Comparison of ENCODE assay signal across 14 cellular contexts in the genomic region with DNA sequence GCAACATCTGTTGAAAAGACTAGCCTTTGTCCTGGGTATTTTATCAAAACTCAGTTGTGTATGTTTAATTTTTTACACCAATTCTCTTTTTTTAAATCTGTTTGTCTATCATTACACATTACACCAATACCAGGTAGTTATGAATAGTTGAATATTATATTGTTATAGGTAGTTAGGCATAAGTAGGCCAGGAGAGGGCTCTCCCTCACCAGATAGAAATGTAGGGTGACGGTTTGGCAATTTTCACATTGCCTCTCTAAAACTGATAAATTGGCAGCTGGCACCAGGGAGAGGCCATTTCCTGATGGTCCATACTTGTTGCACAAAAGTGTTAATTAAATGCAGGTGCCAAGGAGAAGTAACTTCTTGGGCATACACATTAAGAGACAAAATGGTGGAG.
DNase-seq lines count a peak whose midpoint lies in the region; ATAC-seq, FAIRE-seq and TF ChIP-seq lines count a peak whose summit lies in the region.
"Had no signal": no experiment of that assay in that cellular context is flagged by ENCODE, and none has a peak within 500 bp of the region (broad histone marks: within the 10 kb centered on the region; RNA-seq: fewer than 3 reads in every experiment).

No MANE protein-coding gene starts in this region.

- H3K9me3 ChIP-seq in OCI-LY3 (ENCODE audit: insufficient read depth, low read length): no peaks in the 10 kb centered on the region
- H3K9me3 ChIP-seq: testis had no signal

- no peaks in the 10 kb centered on the region for H4K20me1 ChIP-seq in OCI-LY3 (ENCODE audit: insufficient read depth, low read length)

- H3K4me3 ChIP-seq in OCI-LY3 (ENCODE audit: low read length): peak overlapping the region; percentile 22; the same call in 1 of the 2 replicates
- no peak overlapping the region for H3K4me3 ChIP-seq in epithelial cell of proximal tubule (ENCODE audit: low read depth, low read length)
- H3K4me3 ChIP-seq: testis had no signal

- DNase-seq in D721Med (ENCODE audit: insufficient read length, low spot score): no peak
- peak; percentile 5 for DNase-seq in HTR-8/SVneo (ENCODE audit: insufficient read length, low spot score)
- DNase-seq in epithelial cell of proximal tubule (ENCODE audit: low read depth): no peak
- no peak for DNase-seq in stimulated activated CD4-positive, alpha-beta T cell treated with anti-CD3 and anti-CD28 coated beads, Interleukin-2, amount 100 ng/mL, for 24 hours
- DNase-seq in AG08395 (ENCODE audit: low spot score): no peak
- DNase-seq: activated CD8-positive, alpha-beta T cell treated with anti-CD3 and anti-CD28 coated beads, Interleukin-2, amount 10 ng/mL, durations not matched to agents 7 days and 5 days; activated naive CD4-positive, alpha-beta T cell treated with anti-CD3 and anti-CD28 coated beads, Interleukin-2, amount 50 U/mL, for 16 hours; testis had no signal

- TF ChIP-seq CTCF in D721Med (IDR thresholded peaks at IDR 0.05; ENCODE audit: insufficient read depth, missing control alignments) (peak; percentile 8), OCI-LY3 (IDR thresholded peaks at IDR 0.05; ENCODE audit: low read depth, low read length) (peak; percentile 56), epithelial cell of proximal tubule (conservative IDR thresholded peaks at IDR 0.05; ENCODE audit: low read depth, low read length) (peak; percentile 13)

- no peak for FAIRE-seq in D721Med (lab: Jason Lieb, UNC)
- no peak for FAIRE-seq in HTR-8/SVneo (lab: Jason Lieb, UNC)
- FAIRE-seq: colon, frontal cortex had no signal

- H3K36me3 ChIP-seq in OCI-LY3 (replicated peaks; ENCODE audit: low read depth, low read length): no peaks in the 10 kb centered on the region

- ATAC-seq in GM21528 (IDR thresholded peaks at IDR 0.05; ENCODE audit: low FRiP score, unreplicated experiment) (no peak), GM19351 (IDR thresholded peaks at IDR 0.05; ENCODE audit: unreplicated experiment) (no peak)
- ATAC-seq: activated CD8-positive, alpha-beta T cell treated with anti-CD3 and anti-CD28 coated beads, Interleukin-2, amount 10 ng/mL, durations not matched to agents 7 days and 5 days; natural killer cell treated with Interleukin-12 subunit alpha and Interleukin-12 subunit beta and Interleukin-15 and Interleukin-18, amount 100 ng/mL, for 72 hours had no signal

- H3K9ac ChIP-seq in OCI-LY3 (ENCODE audit: low read length): no peak overlapping the region

- H3K4me1 ChIP-seq in OCI-LY3 (ENCODE audit: low read length): no peaks in the 10 kb centered on the region
- H3K4me1 ChIP-seq: testis had no signal

- H3K27me3 ChIP-seq in OCI-LY3 (ENCODE audit: low read depth, low read length): no peaks in the 10 kb centered on the region
- H3K27me3 ChIP-seq: testis had no signal

- peak overlapping the region; percentile 34 for H3K4me2 ChIP-seq in OCI-LY3 (ENCODE audit: low read length)

- no peaks in the 10 kb centered on the region for H3K79me2 ChIP-seq in OCI-LY3 (ENCODE audit: low read length)

- peak overlapping the region; percentile 71; the same call in 1 of the 2 replicates for H2AFZ ChIP-seq in OCI-LY3 (ENCODE audit: low read depth, low read length)

- H3K27ac ChIP-seq in OCI-LY3 (ENCODE audit: low read length): no peak overlapping the region
- H3K27ac ChIP-seq: testis had no signal
